Comparison of ENCODE assay signal across 11 cellular contexts in the genomic region with DNA sequence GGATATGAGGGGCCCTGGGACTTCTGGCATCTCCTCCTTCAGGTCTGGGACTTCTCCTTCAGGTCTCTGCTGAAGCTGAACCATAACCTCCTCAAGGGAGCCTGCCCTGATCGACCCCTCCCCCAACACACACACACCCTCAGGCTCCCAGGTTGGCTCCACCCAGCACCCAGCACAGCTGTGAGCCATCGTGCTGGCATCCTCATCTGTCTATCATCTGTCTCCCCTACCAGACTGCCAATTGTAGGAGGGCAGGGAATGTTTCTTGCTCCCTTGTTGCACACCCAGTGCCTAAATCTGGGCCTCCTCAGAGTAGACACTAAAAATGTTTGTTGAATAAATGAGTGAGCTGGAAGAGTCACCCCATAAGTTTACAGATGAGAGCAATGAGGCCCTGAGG.
A peak's percentile ranks its signal among the peaks of the same experiment; 100 is the strongest.
DNase-seq lines count a peak whose midpoint lies in the region; ATAC-seq, FAIRE-seq and TF ChIP-seq lines count a peak whose summit lies in the region.
"Had no signal": no experiment of that assay in that cellular context is flagged by ENCODE, and none has a peak within 500 bp of the region (broad histone marks: within the 10 kb centered on the region; RNA-seq: fewer than 3 reads in every experiment).

No MANE protein-coding gene starts in this region.

- 64 to 76% (median 68%) methylated on average over 2 of the region's 2 CpGs for WGBS in heart left ventricle, 4 donors
- WGBS in H1 (ENCODE audit: extremely low coverage in 1 of 2, insufficient coverage in 1 of 2, insufficient read length in 1 of 2, insufficient replicate concordance in 2 of 2, low coverage in 1 of 2, low lambda C conversion rate in 2 of 2, missing lambda C conversion rate in 1 of 2), 2 experiments: 96% methylated on average over 2 of the region's 2 CpGs; no CpG with 5 or more reads in 1 of the 2 experiments

- H2BK15ac ChIP-seq in H1 (ENCODE audit: low read length): 0 out of 2 replicates have a peak overlapping the region, but pooled peaks have one; percentile 61

- DNase-seq in heart left ventricle (no peak), cardiac septum (ENCODE audit: low spot score) (no peak), H1 (ENCODE audit: low read depth in 1 of 2, low spot score in 2 of 2) (no peak), uterus (no peak), OCI-LY7 (ENCODE audit: low spot score) (no peak), H7 (no peak), SHP77 treated with DMSO at 0.1 percent for 48 hours (lab: John Stamatoyannopoulos, UW) (no peak)
- DNase-seq: midbrain, NCI-H2081, SIG-M5 had no signal

- H3K9me2 ChIP-seq in OCI-LY7 (ENCODE audit: insufficient read depth, low read length): no peaks in the 10 kb centered on the region

- H2BK120ac ChIP-seq in H1 (replicated peaks; ENCODE audit: low read depth, low read length): no peak overlapping the region

- H3K14ac ChIP-seq in H1 (ENCODE audit: insufficient read length): no peak overlapping the region

- no peak overlapping the region; the same call in 1 of the 2 replicates for H4K8ac ChIP-seq in H1 (ENCODE audit: extremely low read depth, insufficient read depth, low read length)

- TF ChIP-seq CTCF in heart left ventricle (IDR thresholded peaks at IDR 0.05): no peak
- no peak for TF ChIP-seq CTCF in H1 (IDR thresholded peaks at IDR 0.05; ENCODE audit: control extremely low read depth in 1 of 3, insufficient read depth in 1 of 3, low read depth in 1 of 3, low read length in 3 of 3)
- TF ChIP-seq CTCF in uterus (IDR thresholded peaks at IDR 0.05): no peak
- TF ChIP-seq CTCF in OCI-LY7 (conservative IDR thresholded peaks at IDR 0.05; ENCODE audit: low read length): no peak

- no peaks in the 10 kb centered on the region for H3K23me2 ChIP-seq in H1 (ENCODE audit: low read depth, low read length)

- TF ChIP-seq EP300 in H1 (IDR thresholded peaks at IDR 0.05; ENCODE audit: borderline replicate concordance in 1 of 2, low read depth in 2 of 2, low read length in 2 of 2): no peak

- peaks cover 0 to 54% (median 34%) of the 10 kb centered on the region in 9 donors for H3K36me3 ChIP-seq in heart left ventricle
- peaks cover 0 to 43% (median 25%) of the 10 kb centered on the region in 4 experiments; a peak in 6 of 8 replicates for H3K36me3 ChIP-seq in H1 (ENCODE audit: control insufficient read depth in 2 of 4, insufficient read depth in 4 of 4, low read length in 3 of 4)
- peaks cover 32 to 50% of the 10 kb centered on the region in 2 donors for H3K36me3 ChIP-seq in muscle layer of duodenum (ENCODE audit: control insufficient read depth in 1 of 2, insufficient read depth in 2 of 2, low read length in 2 of 2)
- H3K36me3 ChIP-seq in uterus: no peaks in the 10 kb centered on the region
- H3K36me3 ChIP-seq in OCI-LY7 (ENCODE audit: insufficient read depth, low read length): no peaks in the 10 kb centered on the region
- H3K36me3 ChIP-seq in H7 (replicated peaks; ENCODE audit: control insufficient read depth, insufficient read depth, low read length): peaks cover 27% of the 10 kb centered on the region

- peak overlapping the region; percentile 28; the same call in 1 of the 2 replicates for H2AK5ac ChIP-seq in H1 (ENCODE audit: low read depth, low read length)

- H2BK12ac ChIP-seq in H1 (ENCODE audit: low read depth, low read length): no peak overlapping the region

- H3K4me3 ChIP-seq in heart left ventricle (no peak overlapping the region), H1 (ENCODE audit: extremely low read depth in 1 of 4, insufficient read depth in 2 of 4, low read depth in 3 of 4, low read length in 4 of 4) (no peak overlapping the region), muscle layer of duodenum (ENCODE audit: low read depth in 1 of 2, low read length in 2 of 2) (no peak overlapping the region), uterus (no peak overlapping the region), OCI-LY7 (ENCODE audit: low read depth, low read length, poor library complexity, severe bottlenecking) (no peak overlapping the region), H7 (ENCODE audit: insufficient read depth, low read depth, low read length) (no peak overlapping the region)

- peaks cover 0 to 16% (median 7%) of the 10 kb centered on the region in 12 donors for H3K9me3 ChIP-seq in heart left ventricle
- peaks cover 32 to 43% of the 10 kb centered on the region in 2 experiments for H3K9me3 ChIP-seq in H1 (ENCODE audit: insufficient read depth in 2 of 2, low read depth in 1 of 2, low read length in 1 of 2)
- peaks cover 7 to 8% of the 10 kb centered on the region in 2 donors for H3K9me3 ChIP-seq in muscle layer of duodenum (ENCODE audit: control insufficient read depth in 1 of 2, low read length in 2 of 2)
- H3K9me3 ChIP-seq in uterus: peaks cover 0 to 3% of the 10 kb centered on the region in 2 donors
- H3K9me3 ChIP-seq in OCI-LY7 (ENCODE audit: low read length): peaks cover 17% of the 10 kb centered on the region; the same call in 1 of the 2 replicates

- no peaks in the 10 kb centered on the region for H4K20me1 ChIP-seq in H1 (replicated peaks in 1 of 2; ENCODE audit: control insufficient read depth in 1 of 2, insufficient read depth in 2 of 2, low read length in 2 of 2)
- H4K20me1 ChIP-seq in OCI-LY7 (ENCODE audit: insufficient read depth, low read length): no peaks in the 10 kb centered on the region

- H3K9ac ChIP-seq in H1 (replicated peaks in 1 of 4; ENCODE audit: extremely low read depth in 1 of 4, low read depth in 3 of 4, low read length in 3 of 4): no peak overlapping the region

- TF ChIP-seq RAD21 in H1 (IDR thresholded peaks at IDR 0.05 in 1 of 2, conservative IDR thresholded peaks at IDR 0.05 in 1 of 2; ENCODE audit: low read depth in 2 of 2, low read length in 2 of 2): no peak

- no peak overlapping the region for H3K4ac ChIP-seq in H1 (replicated peaks; ENCODE audit: insufficient read length, low read depth, low read length)

- TF ChIP-seq POLR2A in heart left ventricle (IDR thresholded peaks at IDR 0.05): no peak
- no peak for TF ChIP-seq POLR2A in H1 (IDR thresholded peaks at IDR 0.05; ENCODE audit: control extremely low read depth in 1 of 2, low read depth in 2 of 2, low read length in 2 of 2)
- no peak for TF ChIP-seq POLR2A in uterus (IDR thresholded peaks at IDR 0.05)

- H3K4me1 ChIP-seq in heart left ventricle (peaks cover 19 to 84% (median 55%) of the 10 kb centered on the region in 12 donors), H1 (replicated peaks in 1 of 4; ENCODE audit: control insufficient read depth in 3 of 4, insufficient read depth in 4 of 4, low read length in 3 of 4) (peaks cover 2 to 16% (median 6%) of the 10 kb centered on the region in 4 experiments), muscle layer of duodenum (ENCODE audit: control insufficient read depth in 1 of 2, insufficient read depth in 2 of 2, low read length in 2 of 2) (peaks cover 0 to 22% of the 10 kb centered on the region in 2 donors), uterus (peaks cover 0 to 19% of the 10 kb centered on the region in 2 donors), OCI-LY7 (ENCODE audit: insufficient read depth, low read length, poor library complexity, severe bottlenecking) (no peaks in the 10 kb centered on the region)

- H3K27ac ChIP-seq in heart left ventricle (peak overlapping the region; percentile 73 to 97 (median 86)), H1 (ENCODE audit: low read depth, low read length) (no peak overlapping the region), muscle layer of duodenum (ENCODE audit: low read length) (peak overlapping the region; percentile 74), uterus (peak overlapping the region; percentile 79 to 83), OCI-LY7 (ENCODE audit: low read depth, low read length, poor library complexity, severe bottlenecking) (no peak overlapping the region)

- H2AFZ ChIP-seq in H1 (ENCODE audit: low read length) (no peak overlapping the region), OCI-LY7 (ENCODE audit: low read length) (no peak overlapping the region)

- POLR2A ChIA-PET in H1 (lab: Charles Lee; ENCODE audit: partially characterized antibody): interaction anchor here (0.8 to 2.6 kb wide), 2 partner anchors 9 to 72 kb away, joined by 3 to 12 read pairs; partner anchors contain the start of genes LRSAM1 and RPL12
- POLR2A ChIA-PET in OCI-LY7 (lab: Charles Lee): no interaction called here

- H3K18ac ChIP-seq in H1 (ENCODE audit: extremely low read depth, low read length): peak overlapping the region; percentile 40; the same call in 1 of the 2 replicates

- no peak overlapping the region for H3K56ac ChIP-seq in H1 (replicated peaks; ENCODE audit: insufficient read length, low read depth, low read length)

- H3K27me3 ChIP-seq in heart left ventricle: no peaks in the 10 kb centered on the region
- H3K27me3 ChIP-seq in H1 (replicated peaks in 1 of 4; ENCODE audit: control insufficient read depth in 3 of 4, extremely low read depth in 1 of 4, insufficient read depth in 3 of 4, low read length in 3 of 4): no peaks in the 10 kb centered on the region
- H3K27me3 ChIP-seq in muscle layer of duodenum (ENCODE audit: low read depth, low read length): no peaks in the 10 kb centered on the region
- no peaks in the 10 kb centered on the region for H3K27me3 ChIP-seq in uterus
- H3K27me3 ChIP-seq in H7 (ENCODE audit: control insufficient read depth, insufficient read depth, low read length): no peaks in the 10 kb centered on the region

- H3K79me1 ChIP-seq in H1 (ENCODE audit: low read depth, low read length): no peaks in the 10 kb centered on the region

- H4K5ac ChIP-seq in H1 (ENCODE audit: insufficient read length, low read depth, low read length): no peak overlapping the region

- intact Hi-C loops in heart left ventricle (cut with DNase I): loop anchor here in 4 of 10 donors (5.0 kb wide), 1 partner anchor 45 kb away; a partner anchor contains a TSS
- intact Hi-C loops in cardiac septum (cut with DNase I): loop anchor here (5.0 kb wide), 1 partner anchor 40 kb away; no protein-coding TSS in a partner anchor
- intact Hi-C loops in uterus (cut with DNase I; ENCODE audit: low total_unique reads): no loop called here
- intact Hi-C loops in OCI-LY7 (cut with micrococcal nuclease; ENCODE audit: unreplicated experiment): no loop called here

- no peak overlapping the region for H3K23ac ChIP-seq in H1 (ENCODE audit: insufficient read length)

- FAIRE-seq in H1 (lab: Jason Lieb, UNC): no peak

- H3K79me2 ChIP-seq in H1 (ENCODE audit: control insufficient read depth in 1 of 2, insufficient read depth in 2 of 2, low read length in 2 of 2) (no peaks in the 10 kb centered on the region), OCI-LY7 (ENCODE audit: insufficient read depth, low read depth, low read length) (no peaks in the 10 kb centered on the region)

- H2BK5ac ChIP-seq in H1 (ENCODE audit: low read depth, low read length): peak overlapping the region; percentile 97; the same call in 1 of the 2 replicates

- no peak overlapping the region for H3K4me2 ChIP-seq in H1 (ENCODE audit: insufficient read depth in 1 of 2, low read depth in 2 of 2, low read length in 2 of 2)
- H3K4me2 ChIP-seq in OCI-LY7 (ENCODE audit: low read length): no peak overlapping the region

- peak overlapping the region; percentile 61; the same call in 1 of the 2 replicates for H2BK20ac ChIP-seq in H1 (ENCODE audit: low read length)

- CTCF ChIA-PET in H1 (lab: Charles Lee; ENCODE audit: partially characterized antibody) (interaction anchor here (1.0 to 2.9 kb wide), 13 partner anchors 10 to 212 kb away, joined by 3 to 15 read pairs (median 5); partner anchors contain the start of gene TOR2A), OCI-LY7 (lab: Charles Lee; ENCODE audit: unreplicated experiment) (no interaction called here)

- ATAC-seq in heart left ventricle: no peak

- no peak overlapping the region for H4K91ac ChIP-seq in H1 (replicated peaks; ENCODE audit: insufficient read length, low read length)

- BruUV-seq in OCI-LY7 (replicated peaks; lab: Mats Ljungman, UMichigan): no TSS peak

Comparison
In these comparisons a context has a peak if more than half of its experiments do, and no peak if none do; other contexts are left out.
1. H3K27ac ChIP-seq: peak in heart left ventricle (12 of 12), muscle layer of duodenum (single experiment) and uterus (2 of 2); none in H1 (single experiment) and OCI-LY7 (single experiment).